ENCODE assay signal across 8 cellular contexts in genomic region chr20:610130-611046, GRCh38. TPM values are rescaled to one million over a fixed set of nuclear protein-coding genes. Genes with fewer than 3 reads are reported as not detected.
DNase-seq lines count a peak whose midpoint lies in the region; FAIRE-seq and TF ChIP-seq lines count a peak whose summit lies in the region.

TCF15 (minus strand) TSS chr20:610309; CDS start chr20:610237, 72 bp downstream.

- H3K79me2 ChIP-seq in neural progenitor cell (ENCODE audit: low read depth), result no peaks in the 10 kb centered on the region

- no peak for FAIRE-seq in GM12891 (lab: Jason Lieb, UNC)

- peak within 1 kb of the TSS; percentile 72 for H2AFZ ChIP-seq in neural progenitor cell (replicated peaks)

- peaks cover 22% of the 10 kb centered on the region for H4K20me1 ChIP-seq in neural progenitor cell (ENCODE audit: low read depth)

- H3K9me3 ChIP-seq in neural progenitor cell (ENCODE audit: low read depth) (no peaks in the 10 kb centered on the region), tibial artery (no peaks in the 10 kb centered on the region)
- H3K9me3 ChIP-seq in effector memory CD4-positive, alpha-beta T cell (ENCODE audit: control insufficient read depth, low read length), result no peaks in the 10 kb centered on the region

- H3K27me3 Mint-ChIP-seq in neural progenitor cell (ENCODE audit: insufficient read depth, low read depth), result peaks cover 35% of the 10 kb centered on the region

- H3K27ac Mint-ChIP-seq in neural progenitor cell, result no peak within 1 kb of the TSS

- no peak within 1 kb of the TSS for H3K27ac ChIP-seq in neural progenitor cell
- H3K27ac ChIP-seq in tibial artery, result no peak within 1 kb of the TSS
- no peak within 1 kb of the TSS for H3K27ac ChIP-seq in effector memory CD4-positive, alpha-beta T cell (ENCODE audit: insufficient read depth, low read length, poor library complexity, severe bottlenecking)

- DNase-seq in GM12891 (ENCODE audit: insufficient read length, low spot score) (peak; percentile 54), NOMO-1 treated with DMSO at 0.1 percent for 48 hours (lab: John Stamatoyannopoulos, UW; ENCODE audit: unreplicated experiment) (peak; percentile 32), erythroblast (lab: John Stamatoyannopoulos, UW) (peak; percentile 78 to 84), neural progenitor cell (ENCODE audit: low spot score) (peak; percentile 87), GM19238 (ENCODE audit: insufficient read length, low spot score) (no peak), tibial artery (no peak), NCI-H1048 (lab: John Stamatoyannopoulos, UW) (no peak)
- DNase-seq in effector memory CD4-positive, alpha-beta T cell, result no peak

- TF ChIP-seq POLR2A in GM12891 (IDR thresholded peaks at IDR 0.05; ENCODE audit: low read depth, low read length), result no peak
- TF ChIP-seq POLR2A in erythroblast (IDR thresholded peaks at IDR 0.05; ENCODE audit: low read length), result no peak

- peaks cover 11% of the 10 kb centered on the region for H3K4me1 Mint-ChIP-seq in neural progenitor cell

- intact Hi-C loops in tibial artery (cut with DNase I; ENCODE audit: low total_unique reads), result no loop called here

- no peaks in the 10 kb centered on the region for H3K9me3 Mint-ChIP-seq in neural progenitor cell

- no peak within 1 kb of the TSS for H3K9ac ChIP-seq in neural progenitor cell

- H3K36me3 ChIP-seq in neural progenitor cell, result no peaks in the 10 kb centered on the region
- no peaks in the 10 kb centered on the region for H3K36me3 ChIP-seq in tibial artery
- H3K36me3 ChIP-seq in effector memory CD4-positive, alpha-beta T cell (ENCODE audit: control insufficient read depth, insufficient read depth, low read length), result no peaks in the 10 kb centered on the region

- peak within 1 kb of the TSS; percentile 76 for H3K4me2 ChIP-seq in neural progenitor cell

- peaks cover 18% of the 10 kb centered on the region for H3F3A ChIP-seq in neural progenitor cell (ENCODE audit: low read depth)

- H3K4me1 ChIP-seq in neural progenitor cell (no peaks in the 10 kb centered on the region), tibial artery (peaks cover 0 to 15% (median 0%) of the 10 kb centered on the region in 4 donors)
- peaks cover 5% of the 10 kb centered on the region for H3K4me1 ChIP-seq in effector memory CD4-positive, alpha-beta T cell (ENCODE audit: control insufficient read depth, insufficient read depth, low read length, poor library complexity, severe bottlenecking)

- H3K27me3 ChIP-seq in neural progenitor cell (peaks cover 67% of the 10 kb centered on the region), tibial artery (peaks cover 0 to 71% of the 10 kb centered on the region in 2 donors)
- peaks cover 15% of the 10 kb centered on the region for H3K27me3 ChIP-seq in effector memory CD4-positive, alpha-beta T cell (replicated peaks; ENCODE audit: control insufficient read depth, insufficient read depth, low read length, poor library complexity, severe bottlenecking)

- no peaks in the 10 kb centered on the region for H3K36me3 Mint-ChIP-seq in neural progenitor cell

- H3K4me3 Mint-ChIP-seq in neural progenitor cell, result peak within 1 kb of the TSS; percentile 78

- no peak for TF ChIP-seq CTCF in neural progenitor cell (IDR thresholded peaks at IDR 0.05)
- TF ChIP-seq CTCF in tibial artery (IDR thresholded peaks at IDR 0.05), result no peak

- H3K4me3 ChIP-seq in neural progenitor cell, result peak within 1 kb of the TSS; percentile 40
- H3K4me3 ChIP-seq in tibial artery, result peak within 1 kb of the TSS in 1 of 2 donors; percentile 14
- no peak within 1 kb of the TSS for H3K4me3 ChIP-seq in effector memory CD4-positive, alpha-beta T cell (ENCODE audit: insufficient read depth, low read depth, low read length, poor library complexity, severe bottlenecking)

TF ChIP-seq in GM12891, 5 proteins besides CTCF, POLR2A, EP300 and RAD21:
- TF ChIP-seq POLR2AphosphoS5 (IDR thresholded peaks at IDR 0.05; ENCODE audit: low read depth, low read length), result no peak
- no peak for TF ChIP-seq SPI1 (IDR thresholded peaks at IDR 0.05; ENCODE audit: low read depth, low read length)
- no peak for TF ChIP-seq TAF1 (IDR thresholded peaks at IDR 0.05; ENCODE audit: low read depth, low read length)
- no peak for TF ChIP-seq POU2F2 (IDR thresholded peaks at IDR 0.05; ENCODE audit: low read depth, low read length)
- TF ChIP-seq PAX5 (IDR thresholded peaks at IDR 0.05; ENCODE audit: insufficient read depth, low read length, severe bottlenecking), result no peak

RNA-seq across cellular contexts. Expression of gene TCF15, which starts in this region (rescaled TPM):
- not detected for polyA plus RNA-seq in GM12891 (2012; ENCODE audit: low read depth, missing spikeins)
- 0.07 and 1.4 TPM in 2 replicates for total RNA-seq in neural progenitor cell (ENCODE audit: low replicate concordance)

Comparison
In these comparisons a context has a peak if more than half of its experiments do, and no peak if none do; other contexts are left out.
1. DNase-seq: peak in GM12891 (single experiment), NOMO-1 treated with DMSO at 0.1 percent for 48 hours (single experiment), erythroblast (2 of 2) and neural progenitor cell (single experiment); none in GM19238 (single experiment), tibial artery (0 of 2), effector memory CD4-positive, alpha-beta T cell (0 of 3) and NCI-H1048 (single experiment).